8 cellular contexts compared by ENCODE assay signal in genomic region chr2:208072250-208072892, GRCh38. TPM values are rescaled to one million over a fixed set of nuclear protein-coding genes. Genes with fewer than 3 reads are reported as not detected.
DNase-seq lines count a peak whose midpoint lies in the region; ATAC-seq and TF ChIP-seq lines count a peak whose summit lies in the region.

No MANE protein-coding gene starts in this region.

- H3K27me3 ChIP-seq in HL-60 (ENCODE audit: insufficient read depth, poor library complexity, severe bottlenecking): no peaks in the 10 kb centered on the region
- H3K27me3 ChIP-seq in OCI-LY3 (ENCODE audit: low read depth, low read length): peaks cover 12% of the 10 kb centered on the region
- no peaks in the 10 kb centered on the region for H3K27me3 ChIP-seq in testis

- no peaks in the 10 kb centered on the region for H3K79me2 ChIP-seq in OCI-LY3 (ENCODE audit: low read length)

- H3K9me3 Mint-ChIP-seq in neural crest cell: no peaks in the 10 kb centered on the region

- peak; percentile 86 for ATAC-seq in GM19455 (IDR thresholded peaks at IDR 0.05; ENCODE audit: unreplicated experiment)

- no peaks in the 10 kb centered on the region for H3K27me3 Mint-ChIP-seq in neural crest cell (ENCODE audit: low read depth)

- H3K4me1 Mint-ChIP-seq in neural crest cell: no peaks in the 10 kb centered on the region

- no peak overlapping the region for H2AFZ ChIP-seq in OCI-LY3 (ENCODE audit: low read depth, low read length)

- in situ Hi-C loops in Caki2 (cut with HindIII; ENCODE audit: low pct_unique_long_range_greater_than_20kb, low sequenced_read_pairs): no loop called here

- H3K27ac Mint-ChIP-seq in neural crest cell (ENCODE audit: unreplicated experiment): no peak overlapping the region

- TF ChIP-seq CTCF in HL-60 (IDR thresholded peaks at IDR 0.05; ENCODE audit: insufficient read depth, low read length) (peak; percentile 84), OCI-LY3 (IDR thresholded peaks at IDR 0.05; ENCODE audit: low read depth, low read length) (peak; percentile 78), neural crest cell (conservative IDR thresholded peaks at IDR 0.05) (peak; percentile 90), testis (IDR thresholded peaks at IDR 0.05) (peak in 2 of 3 experiments; percentile 64 to 77)

- H3K36me3 ChIP-seq in OCI-LY3 (replicated peaks; ENCODE audit: low read depth, low read length): no peaks in the 10 kb centered on the region
- no peaks in the 10 kb centered on the region for H3K36me3 ChIP-seq in testis (ENCODE audit: low read depth, missing control alignments)

- H3K27ac ChIP-seq in HL-60 (replicated peaks) (no peak overlapping the region), OCI-LY3 (ENCODE audit: low read length) (no peak overlapping the region), testis (no peak overlapping the region)

- 32 to 33% methylated on average over 9 of the region's 9 CpGs for WGBS in testis, 2 donors

- no peak overlapping the region for H3K9ac ChIP-seq in OCI-LY3 (ENCODE audit: low read length)

- no peak overlapping the region for H3K4me2 ChIP-seq in OCI-LY3 (ENCODE audit: low read length)

- DNase-seq in Caki2 (ENCODE audit: low read depth): peak; percentile 46
- peak in 1 of 2 experiments; percentile 69 for DNase-seq in HL-60 (ENCODE audit: low read depth in 1 of 2, low spot score in 1 of 2)
- peak; percentile 33 for DNase-seq in activated T-cell treated with anti-CD3 and anti-CD28 coated beads for 48 hours (ENCODE audit: low read depth)
- peak; percentile 54 for DNase-seq in fibroblast of gingiva (ENCODE audit: low read depth)
- DNase-seq in neural crest cell (ENCODE audit: low read depth, low spot score): peak; percentile 76
- DNase-seq in testis: peak; percentile 83

- intact Hi-C loops in testis (cut with DNase I; ENCODE audit: low total_unique reads): loop anchor here (10.0 kb wide), 1 partner anchor 328 kb away; no protein-coding TSS in a partner anchor

- H3K4me1 ChIP-seq in OCI-LY3 (ENCODE audit: low read length) (no peaks in the 10 kb centered on the region), testis (no peaks in the 10 kb centered on the region)

- H3K4me3 ChIP-seq in HL-60 (replicated peaks; ENCODE audit: insufficient read depth, low read length) (no peak overlapping the region), OCI-LY3 (ENCODE audit: low read length) (no peak overlapping the region), testis (no peak overlapping the region)

- H3K9me3 ChIP-seq in OCI-LY3 (ENCODE audit: insufficient read depth, low read length) (no peaks in the 10 kb centered on the region), testis (no peaks in the 10 kb centered on the region)

- TF ChIP-seq POLR2A in testis (IDR thresholded peaks at IDR 0.05): no peak

- H3K36me3 Mint-ChIP-seq in neural crest cell (ENCODE audit: low read depth): no peaks in the 10 kb centered on the region

- no peak overlapping the region for H3K4me3 Mint-ChIP-seq in neural crest cell

- no peaks in the 10 kb centered on the region for H4K20me1 ChIP-seq in OCI-LY3 (ENCODE audit: insufficient read depth, low read length)

RNA-seq across cellular contexts. Expression of gene PLEKHM3, which starts 47.0 kb away (rescaled TPM):
- total RNA-seq in Caki2 (2014; rRNA removed; shearing (Covaris generic); ENCODE audit: low replicate concordance): 3.4 and 7.7 TPM in 2 replicates
- 6.8 and 6.9 TPM in 2 replicates for total RNA-seq in neural crest cell
- 10 to 100 TPM; 21.9 to 24.6 TPM for total RNA-seq in testis
- polyA plus RNA-seq in testis (ENCODE audit: insufficient read depth, low read depth, low replicate concordance): 12.5 TPM

RNA-seq across cellular contexts. Expression of gene CRYGD, which starts 52.0 kb away (rescaled TPM):
- total RNA-seq in Caki2 (2014; rRNA removed; shearing (Covaris generic); ENCODE audit: low replicate concordance): not detected in 2 replicates
- total RNA-seq in neural crest cell (not detected in 2 replicates), testis (not detected)
- polyA plus RNA-seq in testis (ENCODE audit: insufficient read depth, low read depth, low replicate concordance): 2.5 TPM

RNA-seq across cellular contexts. Expression of gene CRYGC, which starts 57.3 kb away (rescaled TPM):
- not detected in 2 replicates for total RNA-seq in Caki2 (2014; rRNA removed; shearing (Covaris generic); ENCODE audit: low replicate concordance)
- total RNA-seq in neural crest cell: not detected in 2 replicates
- total RNA-seq in testis: 1 to 10 TPM in 1 of 2 donors, not detected in 1; 2.2 TPM
- polyA plus RNA-seq in testis (ENCODE audit: insufficient read depth, low read depth, low replicate concordance): 2.7 TPM
